In the genomic region with DNA sequence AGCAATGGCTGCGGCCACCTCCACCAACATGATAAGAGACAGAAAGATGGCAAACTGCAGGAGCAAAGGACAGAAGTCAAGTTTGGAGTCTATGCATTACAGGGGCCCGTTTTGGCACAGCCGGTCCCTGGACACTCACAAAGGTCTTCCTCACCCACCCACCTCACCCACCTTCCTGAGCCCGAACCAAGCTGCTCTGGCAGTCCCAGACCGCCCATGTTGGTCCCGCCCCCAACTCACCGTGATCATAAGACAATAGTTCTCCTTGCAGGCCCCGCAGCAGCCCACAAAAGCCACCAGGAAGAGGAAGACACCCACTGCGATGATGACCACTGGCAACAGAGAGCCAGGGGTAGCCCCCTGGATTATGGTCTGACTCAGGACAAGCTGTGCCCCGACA, we compare ENCODE assay signal across 9 cellular contexts. TPM values are rescaled to one million over a fixed set of nuclear protein-coding genes. Genes with fewer than 3 reads are reported as not detected.
DNase-seq lines count a peak whose midpoint lies in the region; ATAC-seq, FAIRE-seq and TF ChIP-seq lines count a peak whose summit lies in the region.
"Had no signal": no experiment of that assay in that cellular context is flagged by ENCODE, and none has a peak within 500 bp of the region (broad histone marks: within the 10 kb centered on the region; RNA-seq: fewer than 3 reads in every experiment).

No MANE protein-coding gene starts in this region.

- H3K4me3 ChIP-seq in SK-N-SH (ENCODE audit: low read depth in 2 of 2, low read length in 1 of 2): peak overlapping the region; percentile 74 to 97
- H3K4me3 ChIP-seq in astrocyte of the spinal cord (ENCODE audit: low read depth, low read length): peak overlapping the region; percentile 83
- H3K4me3 ChIP-seq in HepG2 (replicated peaks in 1 of 3; ENCODE audit: insufficient read depth in 1 of 3, low read depth in 2 of 3, low read length in 3 of 3): peak overlapping the region in 2 of 3 experiments; percentile 84 to 89; a peak in 4 of 6 replicates
- peak overlapping the region; percentile 93 to 98 (median 93) for H3K4me3 ChIP-seq in subcutaneous abdominal adipose tissue (ENCODE audit: low read depth in 1 of 5, low read length in 5 of 5)

- CTCF ChIA-PET in SK-N-SH (lab: Yijun Ruan, JAX) (interaction anchor here (0.8 to 4.6 kb wide), 5 partner anchors 9 to 70 kb away, joined by 3 to 47 read pairs (median 4); no protein-coding TSS in a partner anchor), HepG2 (lab: Yijun Ruan, JAX; ENCODE audit: low intra/inter-chr PET ratio, low total read pairs) (no interaction called here)

- POLR2A ChIA-PET in SK-N-SH (lab: Yijun Ruan, JAX): no interaction called here
- POLR2A ChIA-PET in HepG2 (lab: Yijun Ruan, JAX): no interaction called here

- no TSS peak for BruUV-seq in HepG2 (replicated peaks; lab: Mats Ljungman, UMichigan)

- TF ChIP-seq POLR2A in HepG2 (IDR thresholded peaks at IDR 0.05; ENCODE audit: insufficient read depth in 1 of 2, low read depth in 2 of 2, low read length in 2 of 2): no peak

- DNase-seq in SK-N-SH (no peak), astrocyte of the spinal cord (ENCODE audit: low read depth, low spot score) (no peak), HepG2 (ENCODE audit: low spot score) (no peak), islet precursor cell (no peak)
- DNase-seq in stimulated activated CD4-positive, alpha-beta T cell treated with anti-CD3 and anti-CD28 coated beads, Interleukin-15, amount 100 ng/mL, for 24 hours: no peak

- peaks cover 34% of the 10 kb centered on the region in 2 experiments for H3K36me3 ChIP-seq in SK-N-SH (replicated peaks in 1 of 2; ENCODE audit: control insufficient read depth in 1 of 2, insufficient read depth in 2 of 2, low read length in 1 of 2)
- peaks cover 10 to 25% of the 10 kb centered on the region in 2 experiments; a peak in 4 of 5 replicates for H3K36me3 ChIP-seq in HepG2 (replicated peaks in 1 of 2; ENCODE audit: control insufficient read depth in 1 of 2, insufficient read depth in 2 of 2, low read length in 2 of 2)
- peaks cover 0 to 47% (median 36%) of the 10 kb centered on the region in 5 donors for H3K36me3 ChIP-seq in subcutaneous abdominal adipose tissue (ENCODE audit: control insufficient read depth in 5 of 5, insufficient read depth in 5 of 5, low read length in 5 of 5)

- intact Hi-C loops in HepG2 (cut with micrococcal nuclease; ENCODE audit: unreplicated experiment): no loop called here

- H3K9ac ChIP-seq in SK-N-SH (peak overlapping the region; percentile 83; the same call in 1 of the 2 replicates), HepG2 (ENCODE audit: insufficient read depth, low read depth, low read length) (no peak overlapping the region), subcutaneous abdominal adipose tissue (ENCODE audit: low read length in 5 of 5) (peak overlapping the region; percentile 43 to 98 (median 91))

- no peaks in the 10 kb centered on the region for H3K9me2 ChIP-seq in SK-N-SH

- ATAC-seq in SK-N-SH treated with all-trans-retinoic acid at 6 μM for 48 hours (no peak), HepG2 (no peak), HG02623 (IDR thresholded peaks at IDR 0.05; ENCODE audit: unreplicated experiment) (no peak)

- H3K79me2 ChIP-seq in SK-N-SH (ENCODE audit: insufficient read depth): peaks cover 47% of the 10 kb centered on the region
- H3K79me2 ChIP-seq in HepG2 (ENCODE audit: insufficient read depth, low read length): peaks cover 12% of the 10 kb centered on the region

- TF ChIP-seq EP300 in SK-N-SH (IDR thresholded peaks at IDR 0.05; ENCODE audit: borderline replicate concordance in 1 of 2, low read depth in 1 of 2, low read length in 1 of 2) (no peak), HepG2 (IDR thresholded peaks at IDR 0.05; ENCODE audit: low read depth in 2 of 2, low read length in 2 of 2) (no peak), HepG2 (CRISPR knock-in tag; IDR thresholded peaks at IDR 0.05; ENCODE audit: borderline replicate concordance) (no peak)

- H3K4me1 ChIP-seq in SK-N-SH (ENCODE audit: control insufficient read depth in 1 of 2, insufficient read depth in 2 of 2, low read depth in 1 of 2, low read length in 1 of 2) (peaks cover 0 to 26% of the 10 kb centered on the region in 2 experiments; a peak in 1 of 4 replicates), HepG2 (ENCODE audit: insufficient read depth, low read length) (peaks cover 57% of the 10 kb centered on the region), subcutaneous abdominal adipose tissue (ENCODE audit: control insufficient read depth in 5 of 5, insufficient read depth in 5 of 5, low read length in 5 of 5) (peaks cover 13 to 79% (median 69%) of the 10 kb centered on the region in 5 donors)

- no peak for TF ChIP-seq RAD21 in SK-N-SH (IDR thresholded peaks at IDR 0.05; ENCODE audit: low read length)
- no peak for TF ChIP-seq RAD21 in HepG2 (CRISPR knock-in tag; IDR thresholded peaks at IDR 0.05)

- no peak for FAIRE-seq in HepG2 (lab: Jason Lieb, UNC)
- FAIRE-seq: A204.1 had no signal

- no peaks in the 10 kb centered on the region for H3K9me3 ChIP-seq in SK-N-SH
- no peaks in the 10 kb centered on the region for H3K9me3 ChIP-seq in HepG2 (ENCODE audit: low read length)
- no peaks in the 10 kb centered on the region for H3K9me3 ChIP-seq in subcutaneous abdominal adipose tissue (ENCODE audit: control insufficient read depth in 5 of 5, low read length in 5 of 5)

- H3K27ac ChIP-seq in SK-N-SH (ENCODE audit: low read depth in 2 of 2, low read length in 1 of 2): no peak overlapping the region
- no peak overlapping the region for H3K27ac ChIP-seq in HepG2 (ENCODE audit: extremely low read length, insufficient read depth, low read length)
- H3K27ac ChIP-seq in subcutaneous abdominal adipose tissue (ENCODE audit: low read depth, low read length): peak overlapping the region; percentile 100

- peaks cover 49% of the 10 kb centered on the region for H3F3A ChIP-seq in SK-N-SH (replicated peaks; ENCODE audit: insufficient read depth)

- in situ Hi-C loops in astrocyte of the spinal cord (cut with HindIII; ENCODE audit: low sequenced_read_pairs) (no loop called here), HepG2 (cut with HindIII; ENCODE audit: extremely low pct_ligation_motif_present, low pct_unique_long_range_greater_than_20kb) (no loop called here)

- H3K4me2 ChIP-seq in SK-N-SH (peak overlapping the region; percentile 97), HepG2 (ENCODE audit: low read depth, low read length) (peak overlapping the region; percentile 98)

- no peak overlapping the region for H2AFZ ChIP-seq in SK-N-SH (ENCODE audit: low read depth)
- no peak overlapping the region for H2AFZ ChIP-seq in HepG2 (ENCODE audit: low read length)

- TF ChIP-seq CTCF in SK-N-SH (IDR thresholded peaks at IDR 0.05) (no peak), astrocyte of the spinal cord (IDR thresholded peaks at IDR 0.05; ENCODE audit: low read depth, low read length) (no peak), HepG2 (CRISPR knock-in tag; IDR thresholded peaks at IDR 0.05) (no peak)

- H4K20me1 ChIP-seq in SK-N-SH (ENCODE audit: insufficient read depth) (peaks cover 45% of the 10 kb centered on the region), HepG2 (ENCODE audit: insufficient read depth, low read length) (0 out of 2 replicates have a peak, but pooled peaks cover 8% of the 10 kb centered on the region)

- 87% methylated on average over 9 of the region's 10 CpGs for WGBS in SK-N-SH (ENCODE audit: low lambda C conversion rate)
- 97% methylated on average over 10 of the region's 10 CpGs for WGBS in HepG2 (ENCODE audit: low lambda C conversion rate)

- H3K27me3 ChIP-seq in SK-N-SH (ENCODE audit: insufficient read depth): no peaks in the 10 kb centered on the region
- no peaks in the 10 kb centered on the region; a peak in 1 of 5 replicates for H3K27me3 ChIP-seq in HepG2 (ENCODE audit: control insufficient read depth in 1 of 2, insufficient read depth in 2 of 2, low read length in 2 of 2)
- H3K27me3 ChIP-seq in subcutaneous abdominal adipose tissue (ENCODE audit: control insufficient read depth in 5 of 5, insufficient read depth in 4 of 5, low read length in 5 of 5): no peaks in the 10 kb centered on the region

RNA-seq across cellular contexts. Expression of a gene that starts 1.9 kb away (rescaled TPM):
- 1,022 and 1,465 TPM in 2 replicates for polyA plus RNA-seq in SK-N-SH (2012; rRNA removed)
- 1,236 and 1,638 TPM in 2 replicates for polyA plus RNA-seq in SK-N-SH (2012; cell fraction: cytosol; rRNA removed)
- polyA plus RNA-seq in SK-N-SH (2012; cell fraction: nucleus; rRNA removed): 454 and 623 TPM in 2 replicates
- total RNA-seq in HepG2 (2016; rRNA removed; fragmentation: Illumina TruSeq; extraction: Trizol): 134 and 277 TPM in 2 replicates
- total RNA-seq in HepG2 (2016; cell fraction: cytosol; rRNA removed; fragmentation: Illumina TruSeq; extraction: Trizol; ENCODE audit: low read depth): 129 and 132 TPM in 2 replicates
- 128 and 284 TPM in 2 replicates for total RNA-seq in HepG2 (2016; cell fraction: insoluble cytoplasmic fraction; rRNA removed; fragmentation: Illumina TruSeq; extraction: Trizol)
- 138 and 152 TPM in 2 replicates for total RNA-seq in HepG2 (2016; cell fraction: membrane; rRNA removed; fragmentation: Illumina TruSeq; extraction: Trizol)
- total RNA-seq in HepG2 (2016; cell fraction: nucleus; rRNA removed; fragmentation: Illumina TruSeq; extraction: Trizol): 203 and 224 TPM in 2 replicates
- polyA plus RNA-seq in HepG2 (2011; rRNA removed): 211 and 234 TPM in 2 replicates
- polyA plus RNA-seq in HepG2 (2011; cell fraction: cytosol; rRNA removed): 424 and 444 TPM in 2 replicates
- polyA plus RNA-seq in HepG2 (2011; cell fraction: nucleus; rRNA removed): 140 and 196 TPM in 2 replicates
- polyA plus RNA-seq in HepG2 (2012): 226 and 283 TPM in 2 replicates
- polyA plus RNA-seq in HepG2 (2016; cell fraction: cytosol; fragmentation: Illumina TruSeq; extraction: Trizol; ENCODE audit: low read depth): 186 and 213 TPM in 2 replicates
- polyA plus RNA-seq in HepG2 (2016; cell fraction: insoluble cytoplasmic fraction; fragmentation: Illumina TruSeq; extraction: Trizol; ENCODE audit: low read depth): 153 and 161 TPM in 2 replicates
- polyA plus RNA-seq in HepG2 (2016; cell fraction: membrane; fragmentation: Illumina TruSeq; extraction: Trizol; ENCODE audit: low read depth): 149 and 167 TPM in 2 replicates
- 381 and 422 TPM in 2 replicates for polyA plus RNA-seq in HepG2 (2016; cell fraction: nucleus; fragmentation: Illumina TruSeq; extraction: Trizol; ENCODE audit: insufficient read depth, low read depth)
- 159 and 211 TPM in 2 replicates for polyA minus RNA-seq in HepG2 (2011; rRNA and poly(A)+ RNA removed; ENCODE audit: low replicate concordance)
- polyA minus RNA-seq in HepG2 (2011; cell fraction: cytosol; rRNA and poly(A)+ RNA removed): 94.7 and 99.2 TPM in 2 replicates
- 47.0 and 55.9 TPM in 2 replicates for polyA minus RNA-seq in HepG2 (2011; cell fraction: nucleus; rRNA and poly(A)+ RNA removed)

RNA-seq across cellular contexts. Expression of a gene that starts 6.7 kb away (rescaled TPM):
- 5.2 and 5.4 TPM in 2 replicates for polyA plus RNA-seq in SK-N-SH (2012; rRNA removed)
- 1.6 and 1.7 TPM in 2 replicates for polyA plus RNA-seq in SK-N-SH (2012; cell fraction: cytosol; rRNA removed)
- polyA plus RNA-seq in SK-N-SH (2012; cell fraction: nucleus; rRNA removed): 46.0 and 49.7 TPM in 2 replicates
- 1.0 and 2.6 TPM in 2 replicates for total RNA-seq in HepG2 (2016; rRNA removed; fragmentation: Illumina TruSeq; extraction: Trizol)
- total RNA-seq in HepG2 (2016; cell fraction: cytosol; rRNA removed; fragmentation: Illumina TruSeq; extraction: Trizol; ENCODE audit: low read depth): 1.2 and 1.5 TPM in 2 replicates
- total RNA-seq in HepG2 (2016; cell fraction: insoluble cytoplasmic fraction; rRNA removed; fragmentation: Illumina TruSeq; extraction: Trizol): 1.2 and 2.6 TPM in 2 replicates
- 1.3 and 1.5 TPM in 2 replicates for total RNA-seq in HepG2 (2016; cell fraction: membrane; rRNA removed; fragmentation: Illumina TruSeq; extraction: Trizol)
- total RNA-seq in HepG2 (2016; cell fraction: nucleus; rRNA removed; fragmentation: Illumina TruSeq; extraction: Trizol): 4.5 and 6.2 TPM in 2 replicates
- polyA plus RNA-seq in HepG2 (2011; rRNA removed): 5.7 TPM in 2 replicates
- polyA plus RNA-seq in HepG2 (2011; cell fraction: cytosol; rRNA removed): 2.4 and 3.4 TPM in 2 replicates
- polyA plus RNA-seq in HepG2 (2011; cell fraction: nucleus; rRNA removed): 17.8 and 19.4 TPM in 2 replicates
- 3.3 and 4.2 TPM in 2 replicates for polyA plus RNA-seq in HepG2 (2012)
- 0.41 and 0.84 TPM in 2 replicates for polyA plus RNA-seq in HepG2 (2016; cell fraction: cytosol; fragmentation: Illumina TruSeq; extraction: Trizol; ENCODE audit: low read depth)
- polyA plus RNA-seq in HepG2 (2016; cell fraction: insoluble cytoplasmic fraction; fragmentation: Illumina TruSeq; extraction: Trizol; ENCODE audit: low read depth): 0.71 and 0.91 TPM in 2 replicates
- 1.0 and 1.1 TPM in 2 replicates for polyA plus RNA-seq in HepG2 (2016; cell fraction: membrane; fragmentation: Illumina TruSeq; extraction: Trizol; ENCODE audit: low read depth)
- 9.3 and 11.2 TPM in 2 replicates for polyA plus RNA-seq in HepG2 (2016; cell fraction: nucleus; fragmentation: Illumina TruSeq; extraction: Trizol; ENCODE audit: insufficient read depth, low read depth)
- polyA minus RNA-seq in HepG2 (2011; rRNA and poly(A)+ RNA removed; ENCODE audit: low replicate concordance): 4.1 and 8.8 TPM in 2 replicates
- 0.53 and 0.79 TPM in 2 replicates for polyA minus RNA-seq in HepG2 (2011; cell fraction: cytosol; rRNA and poly(A)+ RNA removed)
- polyA minus RNA-seq in HepG2 (2011; cell fraction: nucleus; rRNA and poly(A)+ RNA removed): 11.6 and 16.1 TPM in 2 replicates

RNA-seq across cellular contexts. Expression of a gene that starts 11.1 kb away (rescaled TPM):
- polyA plus RNA-seq in SK-N-SH (2012; rRNA removed) (277 and 331 TPM in 2 replicates), HepG2 (2011; rRNA removed) (50.5 and 55.1 TPM in 2 replicates)
- 243 and 313 TPM in 2 replicates for polyA plus RNA-seq in SK-N-SH (2012; cell fraction: cytosol; rRNA removed)
- polyA plus RNA-seq in SK-N-SH (2012; cell fraction: nucleus; rRNA removed): 89.7 and 130 TPM in 2 replicates
- 95.3 and 99.7 TPM in 2 replicates for total RNA-seq in HepG2 (2016; rRNA removed; fragmentation: Illumina TruSeq; extraction: Trizol)
- 118 and 144 TPM in 2 replicates for total RNA-seq in HepG2 (2016; cell fraction: cytosol; rRNA removed; fragmentation: Illumina TruSeq; extraction: Trizol; ENCODE audit: low read depth)
- 97.9 and 110 TPM in 2 replicates for total RNA-seq in HepG2 (2016; cell fraction: insoluble cytoplasmic fraction; rRNA removed; fragmentation: Illumina TruSeq; extraction: Trizol)
- total RNA-seq in HepG2 (2016; cell fraction: membrane; rRNA removed; fragmentation: Illumina TruSeq; extraction: Trizol): 102 and 108 TPM in 2 replicates
- 34.2 and 48.7 TPM in 2 replicates for total RNA-seq in HepG2 (2016; cell fraction: nucleus; rRNA removed; fragmentation: Illumina TruSeq; extraction: Trizol)
- polyA plus RNA-seq in HepG2 (2011; cell fraction: cytosol; rRNA removed): 74.9 and 112 TPM in 2 replicates
- 22.5 and 27.2 TPM in 2 replicates for polyA plus RNA-seq in HepG2 (2011; cell fraction: nucleus; rRNA removed)
- polyA plus RNA-seq in HepG2 (2012): 34.8 and 38.2 TPM in 2 replicates
- 149 and 162 TPM in 2 replicates for polyA plus RNA-seq in HepG2 (2016; cell fraction: cytosol; fragmentation: Illumina TruSeq; extraction: Trizol; ENCODE audit: low read depth)
- polyA plus RNA-seq in HepG2 (2016; cell fraction: insoluble cytoplasmic fraction; fragmentation: Illumina TruSeq; extraction: Trizol; ENCODE audit: low read depth): 107 and 112 TPM in 2 replicates
- 91.5 and 100 TPM in 2 replicates for polyA plus RNA-seq in HepG2 (2016; cell fraction: membrane; fragmentation: Illumina TruSeq; extraction: Trizol; ENCODE audit: low read depth)
- 64.2 and 67.2 TPM in 2 replicates for polyA plus RNA-seq in HepG2 (2016; cell fraction: nucleus; fragmentation: Illumina TruSeq; extraction: Trizol; ENCODE audit: insufficient read depth, low read depth)
- 21.9 and 89.7 TPM in 2 replicates for polyA minus RNA-seq in HepG2 (2011; rRNA and poly(A)+ RNA removed; ENCODE audit: low replicate concordance)
- 6.7 and 11.0 TPM in 2 replicates for polyA minus RNA-seq in HepG2 (2011; cell fraction: cytosol; rRNA and poly(A)+ RNA removed)
- polyA minus RNA-seq in HepG2 (2011; cell fraction: nucleus; rRNA and poly(A)+ RNA removed): 7.8 and 8.2 TPM in 2 replicates

RNA-seq across cellular contexts. Expression of a gene that starts 16.0 kb away (rescaled TPM):
- 6.9 and 9.4 TPM in 2 replicates for polyA plus RNA-seq in SK-N-SH (2012; rRNA removed)
- 5.3 and 8.8 TPM in 2 replicates for polyA plus RNA-seq in SK-N-SH (2012; cell fraction: cytosol; rRNA removed)
- 7.2 and 8.0 TPM in 2 replicates for polyA plus RNA-seq in SK-N-SH (2012; cell fraction: nucleus; rRNA removed)
- total RNA-seq in HepG2 (2016; rRNA removed; fragmentation: Illumina TruSeq; extraction: Trizol): 1.4 and 1.5 TPM in 2 replicates
- total RNA-seq in HepG2 (2016; cell fraction: cytosol; rRNA removed; fragmentation: Illumina TruSeq; extraction: Trizol; ENCODE audit: low read depth): 5.4 and 5.8 TPM in 2 replicates
- 0.56 and 1.8 TPM in 2 replicates for total RNA-seq in HepG2 (2016; cell fraction: insoluble cytoplasmic fraction; rRNA removed; fragmentation: Illumina TruSeq; extraction: Trizol)
- 6.1 and 6.4 TPM in 2 replicates for total RNA-seq in HepG2 (2016; cell fraction: membrane; rRNA removed; fragmentation: Illumina TruSeq; extraction: Trizol)
- total RNA-seq in HepG2 (2016; cell fraction: nucleus; rRNA removed; fragmentation: Illumina TruSeq; extraction: Trizol): 0.53 and 1.2 TPM in 2 replicates
- polyA plus RNA-seq in HepG2 (2011; rRNA removed): 0.63 and 1.0 TPM in 2 replicates
- 0.85 and 1.1 TPM in 2 replicates for polyA plus RNA-seq in HepG2 (2011; cell fraction: cytosol; rRNA removed)
- polyA plus RNA-seq in HepG2 (2011; cell fraction: nucleus; rRNA removed): 0.83 and 1.1 TPM in 2 replicates
- 0.56 and 1.0 TPM in 2 replicates for polyA plus RNA-seq in HepG2 (2012)
- polyA plus RNA-seq in HepG2 (2016; cell fraction: cytosol; fragmentation: Illumina TruSeq; extraction: Trizol; ENCODE audit: low read depth): 14.3 and 14.9 TPM in 2 replicates
- 2.1 and 3.0 TPM in 2 replicates for polyA plus RNA-seq in HepG2 (2016; cell fraction: insoluble cytoplasmic fraction; fragmentation: Illumina TruSeq; extraction: Trizol; ENCODE audit: low read depth)
- 11.3 and 12.5 TPM in 2 replicates for polyA plus RNA-seq in HepG2 (2016; cell fraction: membrane; fragmentation: Illumina TruSeq; extraction: Trizol; ENCODE audit: low read depth)
- polyA plus RNA-seq in HepG2 (2016; cell fraction: nucleus; fragmentation: Illumina TruSeq; extraction: Trizol; ENCODE audit: insufficient read depth, low read depth): 2.0 and 2.7 TPM in 2 replicates
- 1.8 and 14.3 TPM in 2 replicates for polyA minus RNA-seq in HepG2 (2011; rRNA and poly(A)+ RNA removed; ENCODE audit: low replicate concordance)
- 0.18 and 0.49 TPM in 2 replicates for polyA minus RNA-seq in HepG2 (2011; cell fraction: cytosol; rRNA and poly(A)+ RNA removed)
- 0.90 and 0.99 TPM in 2 replicates for polyA minus RNA-seq in HepG2 (2011; cell fraction: nucleus; rRNA and poly(A)+ RNA removed)

RNA-seq across cellular contexts. Expression of a gene that starts 19.2 kb away (rescaled TPM):
- 17.6 and 19.7 TPM in 2 replicates for polyA plus RNA-seq in SK-N-SH (2012; rRNA removed)
- polyA plus RNA-seq in SK-N-SH (2012; cell fraction: cytosol; rRNA removed): 7.3 and 9.1 TPM in 2 replicates
- polyA plus RNA-seq in SK-N-SH (2012; cell fraction: nucleus; rRNA removed): 71.0 and 80.7 TPM in 2 replicates
- 0.24 and 0.75 TPM in 2 replicates for total RNA-seq in HepG2 (2016; rRNA removed; fragmentation: Illumina TruSeq; extraction: Trizol)
- total RNA-seq in HepG2 (2016; cell fraction: cytosol; rRNA removed; fragmentation: Illumina TruSeq; extraction: Trizol; ENCODE audit: low read depth): not detected in 2 replicates
- total RNA-seq in HepG2 (2016; cell fraction: insoluble cytoplasmic fraction; rRNA removed; fragmentation: Illumina TruSeq; extraction: Trizol): 0.15 and 0.35 TPM in 2 replicates
- total RNA-seq in HepG2 (2016; cell fraction: membrane; rRNA removed; fragmentation: Illumina TruSeq; extraction: Trizol): 0.03 and 0.14 TPM in 2 replicates
- total RNA-seq in HepG2 (2016; cell fraction: nucleus; rRNA removed; fragmentation: Illumina TruSeq; extraction: Trizol): 1.3 and 1.5 TPM in 2 replicates
- polyA plus RNA-seq in HepG2 (2011; rRNA removed): 0.65 and 1.8 TPM in 2 replicates
- 0.16 and 0.28 TPM in 2 replicates for polyA plus RNA-seq in HepG2 (2011; cell fraction: cytosol; rRNA removed)
- 12.1 and 12.6 TPM in 2 replicates for polyA plus RNA-seq in HepG2 (2011; cell fraction: nucleus; rRNA removed)
- polyA plus RNA-seq in HepG2 (2012): 1.1 and 1.2 TPM in 2 replicates
- polyA plus RNA-seq in HepG2 (2016; cell fraction: cytosol; fragmentation: Illumina TruSeq; extraction: Trizol; ENCODE audit: low read depth): not detected in 2 replicates
- 0.28 TPM in 1 of 2 replicates, not detected in the other for polyA plus RNA-seq in HepG2 (2016; cell fraction: insoluble cytoplasmic fraction; fragmentation: Illumina TruSeq; extraction: Trizol; ENCODE audit: low read depth)
- polyA plus RNA-seq in HepG2 (2016; cell fraction: membrane; fragmentation: Illumina TruSeq; extraction: Trizol; ENCODE audit: low read depth): not detected in 2 replicates
- 1.7 and 2.7 TPM in 2 replicates for polyA plus RNA-seq in HepG2 (2016; cell fraction: nucleus; fragmentation: Illumina TruSeq; extraction: Trizol; ENCODE audit: insufficient read depth, low read depth)
- 1.4 and 1.9 TPM in 2 replicates for polyA minus RNA-seq in HepG2 (2011; rRNA and poly(A)+ RNA removed; ENCODE audit: low replicate concordance)
- not detected in 2 replicates for polyA minus RNA-seq in HepG2 (2011; cell fraction: cytosol; rRNA and poly(A)+ RNA removed)
- 2.2 and 3.1 TPM in 2 replicates for polyA minus RNA-seq in HepG2 (2011; cell fraction: nucleus; rRNA and poly(A)+ RNA removed)
